Comparison of ENCODE assay signal across 9 cellular contexts in the genomic region with DNA sequence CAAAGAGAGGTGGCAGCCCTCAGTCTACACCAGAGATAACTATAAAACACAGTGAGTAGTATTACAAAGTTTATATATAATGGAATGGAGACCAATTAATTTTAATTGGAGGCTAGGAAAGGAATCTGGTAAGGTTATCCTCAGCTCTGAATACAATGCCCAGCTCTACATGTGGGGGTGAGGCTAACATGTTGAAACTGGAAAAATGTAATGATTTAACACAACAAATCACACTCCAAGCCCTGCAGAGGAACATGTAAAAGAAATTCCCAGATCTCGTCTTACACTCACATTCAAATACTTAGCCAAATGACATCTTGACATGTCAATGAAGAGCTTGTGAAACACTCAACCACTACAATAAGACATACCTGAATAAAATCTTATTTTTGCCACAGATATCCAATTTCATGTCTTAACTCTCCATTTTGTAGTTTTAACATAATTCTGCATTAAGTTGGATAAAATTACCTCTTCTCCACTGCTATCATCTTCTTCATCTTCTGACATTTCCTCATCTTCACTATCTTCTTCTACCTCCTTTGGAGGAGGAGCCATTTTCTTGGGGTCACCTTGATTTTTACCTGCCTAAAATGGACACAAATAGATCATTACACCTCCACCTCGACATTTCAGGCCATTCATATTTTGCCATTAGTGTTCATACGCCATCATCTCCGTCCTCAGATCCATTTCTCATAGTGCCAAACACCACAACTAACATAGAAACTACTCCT. TPM values are rescaled to one million over a fixed set of nuclear protein-coding genes. Genes with fewer than 3 reads are reported as not detected.
A peak's percentile ranks its signal among the peaks of the same experiment; 100 is the strongest.
DNase-seq lines count a peak whose midpoint lies in the region; ATAC-seq, FAIRE-seq and TF ChIP-seq lines count a peak whose summit lies in the region.
"Had no signal": no experiment of that assay in that cellular context is flagged by ENCODE, and none has a peak within 500 bp of the region (broad histone marks: within the 10 kb centered on the region; RNA-seq: fewer than 3 reads in every experiment).

No MANE protein-coding gene starts in this region.

- FAIRE-seq in GM12891 (lab: Jason Lieb, UNC): peak; percentile 13

- no peaks in the 10 kb centered on the region for H3K9me3 ChIP-seq in gastrocnemius medialis

- CTCF ChIA-PET in T-cell (lab: Charles Lee): interaction anchor here (1.1 to 4.2 kb wide), 5 partner anchors 10 to 54 kb away, joined by 3 to 36 read pairs (median 4); no protein-coding TSS in a partner anchor

- intact Hi-C loops in gastrocnemius medialis (cut with DNase I; ENCODE audit: low total_unique reads): loop anchor here (5.0 kb wide), 1 partner anchor 406 kb away; the partner anchor contains the start of gene PSMD1

- no peak for TF ChIP-seq CTCF in fibroblast of villous mesenchyme (IDR thresholded peaks at IDR 0.05; ENCODE audit: insufficient read depth, low read depth, low read length)
- TF ChIP-seq CTCF in gastrocnemius medialis (IDR thresholded peaks at IDR 0.05 in 4 of 5, conservative IDR thresholded peaks at IDR 0.05 in 1 of 5): no peak

- peaks cover 22 to 54% of the 10 kb centered on the region in 2 donors for H3K36me3 ChIP-seq in gastrocnemius medialis

- H3K36me3 Mint-ChIP-seq in T-cell: peaks cover 48% of the 10 kb centered on the region

- ATAC-seq in T-cell (replicated peaks in 1 of 4): no peak
- ATAC-seq in gastrocnemius medialis: no peak
- no peak for ATAC-seq in GM18502 (IDR thresholded peaks at IDR 0.05; ENCODE audit: poor library complexity, unreplicated experiment)
- no peak for ATAC-seq in HG02588 (IDR thresholded peaks at IDR 0.05; ENCODE audit: unreplicated experiment)
- no peak for ATAC-seq in HG03025 (IDR thresholded peaks at IDR 0.05; ENCODE audit: low FRiP score, unreplicated experiment)

- H3K27me3 ChIP-seq in gastrocnemius medialis: no peaks in the 10 kb centered on the region

- DNase-seq in GM12891 (ENCODE audit: insufficient read length, low spot score): no peak
- DNase-seq in T-cell: no peak
- no peak for DNase-seq in fibroblast of villous mesenchyme (ENCODE audit: low read depth)
- DNase-seq in gastrocnemius medialis: no peak
- DNase-seq in dermis blood vessel endothelial cell: no peak
- DNase-seq: GOT3 had no signal

- H3K4me3 ChIP-seq in fibroblast of villous mesenchyme (ENCODE audit: low read depth, low read length) (peak overlapping the region; percentile 97), gastrocnemius medialis (peak overlapping the region; percentile 75 to 99 (median 96))

- no peaks in the 10 kb centered on the region for H3K27me3 Mint-ChIP-seq in T-cell

- H3K4me3 Mint-ChIP-seq in T-cell: peak overlapping the region; percentile 94 to 97 (median 95)

- H3K4me1 Mint-ChIP-seq in T-cell: peaks cover 52 to 63% (median 57%) of the 10 kb centered on the region in 3 donors

- peak overlapping the region; percentile 94 to 98 (median 96) for H3K27ac ChIP-seq in gastrocnemius medialis

- no peak for TF ChIP-seq POLR2A in GM12891 (IDR thresholded peaks at IDR 0.05; ENCODE audit: low read depth, low read length)
- TF ChIP-seq POLR2A in gastrocnemius medialis (IDR thresholded peaks at IDR 0.05): no peak

- H3K4me1 ChIP-seq in gastrocnemius medialis: peaks cover 26 to 31% of the 10 kb centered on the region in 2 donors

- POLR2A ChIA-PET in T-cell (lab: Charles Lee): interaction anchor here (0.7 to 2.7 kb wide), 4 partner anchors 8 to 1540 kb away, joined by 4 to 19 read pairs (median 9); no protein-coding TSS in a partner anchor

- in situ Hi-C loops in gastrocnemius medialis (cut with MboI; ENCODE audit: low sequenced_read_pairs in 4 of 4): loop anchor here in 2 of 4 donors (10.0 to 25.0 kb wide), 2 partner anchors 322 to 351 kb away; partner anchors contain the start of genes COPS7B (in 1 of the 2) and PDE6D (in 1 of the 2)

- peak overlapping the region; percentile 98 to 99 for H3K27ac Mint-ChIP-seq in T-cell

- no peaks in the 10 kb centered on the region for H3K9me3 Mint-ChIP-seq in T-cell

TF ChIP-seq in GM12891, 5 proteins besides CTCF, POLR2A, EP300 and RAD21:
- TF ChIP-seq POLR2AphosphoS5 (IDR thresholded peaks at IDR 0.05; ENCODE audit: low read depth, low read length) (no peak), TAF1 (IDR thresholded peaks at IDR 0.05; ENCODE audit: low read depth, low read length) (no peak), SPI1 (IDR thresholded peaks at IDR 0.05; ENCODE audit: low read depth, low read length) (no peak), POU2F2 (IDR thresholded peaks at IDR 0.05; ENCODE audit: low read depth, low read length) (no peak), PAX5 (IDR thresholded peaks at IDR 0.05; ENCODE audit: insufficient read depth, low read length, severe bottlenecking) (no peak)

RNA-seq across cellular contexts. Expression of gene NCL, which starts 1.4 kb away (rescaled TPM):
- polyA plus RNA-seq in GM12891 (2012; ENCODE audit: low read depth, missing spikeins): 341 TPM
- total RNA-seq in T-cell (100 to 1,000 TPM; 358 to 468 (median 397) TPM), fibroblast of villous mesenchyme (100 and 103 TPM in 2 replicates), gastrocnemius medialis (100 to 1,000 TPM in 3 of 4 donors, 10 to 100 TPM in 1; 48.8 to 174 (median 124) TPM), dermis blood vessel endothelial cell (180 and 426 TPM in 2 replicates)
